ENCODE assay signal across 23 cellular contexts in the genomic region with DNA sequence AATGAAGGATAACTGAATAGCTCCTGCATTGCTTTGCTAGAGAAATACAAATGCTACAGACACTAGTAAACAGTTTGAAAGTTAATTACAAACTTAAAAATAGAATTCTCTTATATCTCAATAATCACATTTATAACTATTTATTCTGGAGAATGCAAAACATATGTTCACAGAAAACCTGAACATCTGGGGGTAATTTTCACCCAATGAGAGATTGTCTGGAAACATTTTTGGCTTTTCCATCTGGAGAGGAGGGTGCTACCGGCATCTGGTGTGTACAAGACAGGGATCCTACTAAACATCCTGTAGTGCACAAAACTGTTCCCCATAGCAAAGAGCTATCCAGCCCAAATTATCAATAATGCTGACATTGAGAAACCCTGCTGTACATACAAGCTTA.
"Had no signal": no experiment of that assay in that cellular context is flagged by ENCODE, and none has a peak within 500 bp of the region (broad histone marks: within the 10 kb centered on the region; RNA-seq: fewer than 3 reads in every experiment).

No MANE protein-coding gene starts in this region.

- H3K27ac ChIP-seq: ascending aorta, breast epithelium, cardiac muscle cell, coronary artery, dorsolateral prefrontal cortex, heart left ventricle had no signal

- H3K4me1 ChIP-seq: ascending aorta, breast epithelium, heart left ventricle had no signal

- H3K27me3 ChIP-seq: ascending aorta, breast epithelium, cardiac muscle cell, dorsolateral prefrontal cortex, heart left ventricle had no signal

- H3K36me3 ChIP-seq: ascending aorta, breast epithelium, cardiac muscle cell, heart left ventricle had no signal

- H3K9me3 ChIP-seq: ascending aorta, breast epithelium, heart left ventricle had no signal

- DNase-seq: activated CD4-positive, alpha-beta T cell treated with anti-CD3 and anti-CD28 coated beads for 48 hours; activated CD4-positive, alpha-beta T cell treated with anti-CD3 and anti-CD28 coated beads, Interleukin-2, amount 50 U/mL, for 1 hour; activated CD4-positive, alpha-beta T cell treated with anti-CD3 and anti-CD28 coated beads, Interleukin-2, amount 50 U/mL, for 48 hours; activated CD8-positive, alpha-beta memory T cell treated with anti-CD3 and anti-CD28 coated beads for 24 hours; activated CD8-positive, alpha-beta T cell treated with anti-CD3 and anti-CD28 coated beads for 36 hours; activated effector memory CD4-positive, alpha-beta T cell treated with Interleukin-2 at 50 U/mL for 16 hours; activated naive CD4-positive, alpha-beta T cell treated with anti-CD3 and anti-CD28 coated beads, Interleukin-2, amount 10 ng/mL, durations not matched to agents 7 days and 5 days; activated naive CD8-positive, alpha-beta T cell treated with anti-CD3 and anti-CD28 coated beads, Interleukin-2, amount 10 ng/mL, durations not matched to agents 7 days and 5 days; activated T-cell treated with anti-CD3 and anti-CD28 coated beads, Interleukin-2, amount 50 U/mL, for 4 hours; central memory CD4-positive, alpha-beta T cell; cerebellar nuclear complex; dorsolateral prefrontal cortex; effector memory CD4-positive, alpha-beta T cell; endodermal cell; foreskin fibroblast; heart left ventricle had no signal

- ATAC-seq: activated CD8-positive, alpha-beta T cell treated with anti-CD3 and anti-CD28 coated beads for 36 hours; activated naive CD4-positive, alpha-beta T cell treated with anti-CD3 and anti-CD28 coated beads, Interleukin-2, amount 50 U/mL, for 72 hours; activated T-cell treated with anti-CD3 and anti-CD28 coated beads, Interleukin-2, amount 50 U/mL, for 4 hours; activated T-helper 17 cell treated with anti-CD3 and anti-CD28 coated beads, Interleukin-2, amount 50 U/mL, for 72 hours; esophagus mucosa; heart left ventricle had no signal

- H3K4me3 ChIP-seq: ascending aorta, breast epithelium, cardiac muscle cell, coronary artery, dorsolateral prefrontal cortex, heart left ventricle had no signal
